In the genomic region with DNA sequence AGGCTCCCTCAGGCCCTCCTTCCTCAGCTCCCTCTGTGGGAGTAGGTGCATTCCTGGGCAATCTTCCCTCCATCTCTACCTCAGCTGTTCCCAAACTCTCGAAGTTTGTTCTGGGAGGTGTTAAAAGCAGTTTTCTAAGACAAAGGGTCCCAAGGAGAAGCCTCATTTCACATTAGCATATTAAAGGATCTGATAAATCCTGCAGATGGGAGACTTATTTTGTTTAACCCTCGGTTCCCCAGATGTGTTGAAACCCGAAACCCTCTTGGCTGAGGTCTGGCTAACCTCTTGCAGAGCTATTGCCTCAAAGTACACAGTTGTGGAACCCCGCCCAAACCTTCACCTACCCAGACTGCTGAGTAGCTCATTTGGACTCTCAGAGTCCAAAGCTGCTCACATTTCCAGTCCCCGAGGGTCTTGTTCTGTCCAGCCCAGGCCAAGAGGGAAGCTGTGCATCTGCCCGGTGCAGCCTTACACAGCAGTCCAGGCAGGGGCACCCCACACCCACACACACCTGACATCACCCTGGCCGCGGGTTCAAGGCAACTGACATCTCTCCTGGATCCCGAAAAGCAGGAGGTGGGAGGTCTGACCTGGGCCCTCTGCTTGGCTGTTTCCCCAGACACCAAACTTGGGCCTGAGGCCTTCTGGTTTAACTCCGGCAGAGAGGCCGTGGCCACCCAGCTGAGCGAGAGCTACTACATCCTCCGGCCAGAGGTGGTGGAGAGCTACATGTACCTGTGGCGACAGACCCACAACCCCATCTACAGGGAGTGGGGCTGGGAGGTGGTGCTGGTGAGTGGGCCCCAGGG, we compare ENCODE assay signal across 1 cellular context.
TF ChIP-seq lines count a peak whose summit lies in the region.

No MANE protein-coding gene starts in this region.

TF ChIP-seq in WTC11, 78 proteins besides CTCF, POLR2A, EP300 and RAD21 (continued from another document):
- TF ChIP-seq, protein P1, sequence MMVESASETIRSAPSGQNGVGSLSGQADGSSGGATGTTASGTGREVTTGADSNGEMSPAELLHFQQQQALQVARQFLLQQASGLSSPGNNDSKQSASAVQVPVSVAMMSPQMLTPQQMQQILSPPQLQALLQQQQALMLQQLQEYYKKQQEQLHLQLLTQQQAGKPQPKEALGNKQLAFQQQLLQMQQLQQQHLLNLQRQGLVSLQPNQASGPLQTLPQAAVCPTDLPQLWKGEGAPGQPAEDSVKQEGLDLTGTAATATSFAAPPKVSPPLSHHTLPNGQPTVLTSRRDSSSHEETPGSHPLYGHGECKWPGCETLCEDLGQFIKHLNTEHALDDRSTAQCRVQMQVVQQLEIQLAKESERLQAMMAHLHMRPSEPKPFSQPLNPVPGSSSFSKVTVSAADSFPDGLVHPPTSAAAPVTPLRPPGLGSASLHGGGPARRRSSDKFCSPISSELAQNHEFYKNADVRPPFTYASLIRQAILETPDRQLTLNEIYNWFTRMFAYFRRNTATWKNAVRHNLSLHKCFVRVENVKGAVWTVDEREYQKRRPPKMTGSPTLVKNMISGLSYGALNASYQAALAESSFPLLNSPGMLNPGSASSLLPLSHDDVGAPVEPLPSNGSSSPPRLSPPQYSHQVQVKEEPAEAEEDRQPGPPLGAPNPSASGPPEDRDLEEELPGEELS (CRISPR knock-in tag; IDR thresholded peaks at IDR 0.05): no peak
- no peak for TF ChIP-seq RELA (CRISPR knock-in tag; IDR thresholded peaks at IDR 0.05; ENCODE audit: borderline replicate concordance)
- no peak for TF ChIP-seq TCF7 (CRISPR knock-in tag; IDR thresholded peaks at IDR 0.05; ENCODE audit: low read depth)
- TF ChIP-seq, protein P2, sequence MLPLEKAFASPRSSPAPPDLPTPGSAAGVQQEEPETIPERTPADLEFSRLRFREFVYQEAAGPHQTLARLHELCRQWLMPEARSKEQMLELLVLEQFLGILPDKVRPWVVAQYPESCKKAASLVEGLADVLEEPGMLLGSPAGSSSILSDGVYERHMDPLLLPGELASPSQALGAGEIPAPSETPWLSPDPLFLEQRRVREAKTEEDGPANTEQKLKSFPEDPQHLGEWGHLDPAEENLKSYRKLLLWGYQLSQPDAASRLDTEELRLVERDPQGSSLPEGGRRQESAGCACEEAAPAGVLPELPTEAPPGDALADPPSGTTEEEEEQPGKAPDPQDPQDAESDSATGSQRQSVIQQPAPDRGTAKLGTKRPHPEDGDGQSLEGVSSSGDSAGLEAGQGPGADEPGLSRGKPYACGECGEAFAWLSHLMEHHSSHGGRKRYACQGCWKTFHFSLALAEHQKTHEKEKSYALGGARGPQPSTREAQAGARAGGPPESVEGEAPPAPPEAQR (CRISPR knock-in tag; IDR thresholded peaks at IDR 0.05): no peak
- TF ChIP-seq, protein P3, sequence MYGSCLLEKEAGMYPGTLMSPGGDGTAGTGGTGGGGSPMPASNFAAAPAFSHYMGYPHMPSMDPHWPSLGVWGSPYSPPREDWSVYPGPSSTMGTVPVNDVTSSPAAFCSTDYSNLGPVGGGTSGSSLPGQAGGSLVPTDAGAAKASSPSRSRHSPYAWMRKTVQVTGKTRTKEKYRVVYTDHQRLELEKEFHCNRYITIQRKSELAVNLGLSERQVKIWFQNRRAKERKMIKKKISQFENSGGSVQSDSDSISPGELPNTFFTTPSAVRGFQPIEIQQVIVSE (CRISPR knock-in tag; IDR thresholded peaks at IDR 0.05; ENCODE audit: borderline replicate concordance): no peak
- TF ChIP-seq ZBTB21 (CRISPR knock-in tag; IDR thresholded peaks at IDR 0.05; ENCODE audit: borderline replicate concordance): no peak
- no peak for TF ChIP-seq ZNF423 (CRISPR knock-in tag; IDR thresholded peaks at IDR 0.05)
- TF ChIP-seq NR3C1 (CRISPR knock-in tag; conservative IDR thresholded peaks at IDR 0.05; ENCODE audit: low read depth): no peak
- no peak for TF ChIP-seq ZNF416 (CRISPR knock-in tag; IDR thresholded peaks at IDR 0.05)
